ENCODE assay signal across 21 cellular contexts in the genomic region with DNA sequence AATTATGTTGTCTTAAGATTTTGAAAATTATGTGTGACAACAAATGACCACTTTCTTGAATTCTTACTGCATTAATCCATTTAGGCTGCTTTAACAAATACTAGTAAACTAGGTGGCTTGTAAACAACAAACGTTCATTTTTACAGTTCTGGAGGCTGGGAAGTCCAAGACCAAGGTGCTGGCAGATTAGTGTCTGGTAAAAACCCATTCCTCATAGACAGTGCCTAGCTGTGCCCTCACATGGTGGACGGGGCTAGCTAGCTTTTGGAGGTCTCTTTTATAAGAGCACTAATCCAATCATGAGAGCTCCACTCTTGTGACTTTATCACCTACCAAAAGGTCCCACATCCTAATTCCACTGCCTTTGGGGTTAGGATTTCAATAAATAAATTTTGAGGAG.
"Had no signal": no experiment of that assay in that cellular context is flagged by ENCODE, and none has a peak within 500 bp of the region (broad histone marks: within the 10 kb centered on the region; RNA-seq: fewer than 3 reads in every experiment).

No MANE protein-coding gene starts in this region.

- H3K4me3 ChIP-seq: dorsolateral prefrontal cortex, esophagus muscularis mucosa, gastrocnemius medialis, heart right ventricle, left ventricle myocardium inferior, lower lobe of right lung, testis, tibial nerve, upper lobe of right lung, vagina had no signal

- H3K4me1 ChIP-seq: lower lobe of right lung, testis, vagina had no signal

- H3K27me3 ChIP-seq: dorsolateral prefrontal cortex, esophagus muscularis mucosa, gastrocnemius medialis, heart right ventricle, neutrophil, testis, tibial nerve, upper lobe of right lung, vagina had no signal

- H3K36me3 ChIP-seq: esophagus muscularis mucosa, gastrocnemius medialis, heart right ventricle, left ventricle myocardium inferior, lower lobe of right lung, neutrophil, tibial nerve, upper lobe of right lung, vagina had no signal

- DNase-seq: cortex of kidney; dorsolateral prefrontal cortex; effector CD8-positive, alpha-beta T cell; gastrocnemius medialis; heart right ventricle; left ventricle myocardium inferior; lower lobe of right lung; naive thymus-derived CD4-positive, alpha-beta T cell; right cardiac atrium; stimulated activated CD4-positive, alpha-beta T cell treated with anti-CD3 and anti-CD28 coated beads, Interleukin-15, amount 100 ng/mL, for 24 hours; stimulated activated CD4-positive, alpha-beta T cell treated with anti-CD3 and anti-CD28 coated beads, Interleukin-1b, Interleukin-23, amount 100 ng/mL, for 48 hours; stimulated activated CD4-positive, alpha-beta T cell treated with anti-CD3 and anti-CD28 coated beads, Interleukin-4, amount 100 ng/mL, for 4 hours; stimulated activated naive B cell treated with anti-CD40 and anti-IgM and Interleukin-4, amounts not matched to agents 10 μg/mL and 1 μg/mL and 100 μg/mL, for 72 hours; stimulated activated naive CD8-positive, alpha-beta T cell treated with anti-CD3 and anti-CD28 coated beads, Interleukin-15, amount 100 ng/mL, for 72 hours; testis; upper lobe of right lung had no signal

- H3K9me3 ChIP-seq: esophagus muscularis mucosa, gastrocnemius medialis, heart right ventricle, left ventricle myocardium inferior, lower lobe of right lung, neutrophil, testis, tibial nerve, upper lobe of right lung, vagina had no signal

- H3K27ac ChIP-seq: dorsolateral prefrontal cortex, epithelial cell of prostate, esophagus muscularis mucosa, left ventricle myocardium inferior, lower lobe of right lung, neutrophil, testis, upper lobe of right lung, vagina had no signal

- ATAC-seq: lower lobe of right lung; naive thymus-derived CD4-positive, alpha-beta T cell; stimulated activated naive B cell treated with anti-CD40 and anti-IgM and Interleukin-4, amounts not matched to agents 10 μg/mL and 1 μg/mL and 100 μg/mL, for 72 hours; stimulated activated naive CD8-positive, alpha-beta T cell treated with anti-CD3 and anti-CD28 coated beads, Interleukin-15, amount 100 ng/mL, for 72 hours; upper lobe of right lung had no signal
